In the genomic region with DNA sequence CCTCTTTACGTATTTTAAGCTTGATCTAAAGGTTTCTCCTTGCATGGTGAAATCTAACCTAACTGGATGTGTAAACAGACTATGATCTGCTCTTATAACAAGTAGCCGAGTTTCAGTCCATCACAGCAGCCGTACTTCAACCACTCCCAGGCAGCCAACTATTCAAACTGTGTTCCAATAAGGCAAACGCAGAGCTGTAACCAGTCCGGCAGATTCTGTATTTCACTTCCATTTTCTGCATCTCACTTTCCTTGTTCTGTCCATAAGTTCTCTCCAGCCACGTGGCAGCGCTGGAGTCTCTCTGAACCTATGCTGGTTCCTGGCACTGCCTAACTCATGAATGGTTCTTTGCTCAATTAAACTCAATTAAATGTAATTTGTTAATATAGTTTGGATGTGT, we compare ENCODE assay signal across 22 cellular contexts.
"Had no signal": no experiment of that assay in that cellular context is flagged by ENCODE, and none has a peak within 500 bp of the region (broad histone marks: within the 10 kb centered on the region; RNA-seq: fewer than 3 reads in every experiment).

No MANE protein-coding gene starts in this region.

- DNase-seq: IMR-90, Kasumi-1, MM.1S, NCI-H1092 treated with DMSO at 0.1 percent for 48 hours, NCI-H1436, NCI-H187, NCI-H2029, NCI-H2081 treated with DMSO at 0.1 percent for 48 hours, NCI-H2171, NCI-H226, NCI-H446, NCI-H524, NCI-H526 treated with DMSO at 0.1 percent for 48 hours, NCI-H748 treated with DMSO at 0.1 percent for 48 hours, Right ventricle myocardium superior, RPMI8226, SIG-M5 had no signal

- H3K4me3 ChIP-seq: SJSA1, SK-N-MC had no signal

- H3K36me3 ChIP-seq: SJSA1 had no signal

- FAIRE-seq: RCC 7860 had no signal

- H3K9me3 ChIP-seq: SJSA1 had no signal

- H3K4me2 ChIP-seq: KMS-11 had no signal

- H3K27me3 ChIP-seq: SJSA1 had no signal

- H3K27ac ChIP-seq: HL-60, KMS-11, SJSA1, SK-N-MC had no signal

- H3K9ac ChIP-seq: KMS-11 had no signal
